ENCODE assay signal across 1 cellular context in the genomic region with DNA sequence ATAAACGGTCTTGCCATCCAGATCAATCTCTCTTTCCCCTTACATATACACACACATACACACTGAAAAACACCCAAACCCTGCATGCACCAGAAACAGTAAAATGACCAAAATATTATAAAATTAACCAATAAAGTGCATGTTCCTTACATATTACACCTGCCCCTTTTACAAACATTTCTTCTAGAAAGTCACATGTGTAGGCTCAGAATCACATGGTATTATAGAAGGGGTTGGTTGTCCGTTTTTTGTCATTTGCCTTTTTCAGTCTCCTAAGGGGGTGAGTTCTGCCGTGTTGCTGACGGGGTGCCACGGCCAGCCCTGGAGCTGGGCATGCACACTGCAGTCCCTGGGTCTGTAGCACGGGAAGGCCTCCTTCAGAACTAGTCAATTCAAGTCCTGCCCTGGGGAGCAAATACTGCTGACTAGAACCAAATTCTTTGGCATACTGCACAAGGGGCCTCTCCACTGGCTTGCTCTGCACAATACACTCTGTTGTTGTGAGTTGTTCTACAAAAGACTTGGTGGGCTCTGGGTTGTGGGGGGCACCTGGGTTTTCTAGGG.
TF ChIP-seq lines count a peak whose summit lies in the region.

No MANE protein-coding gene starts in this region.

TF ChIP-seq in HepG2, 621 proteins besides CTCF, POLR2A, EP300 and RAD21:
- TF ChIP-seq RBM22 (optimal IDR thresholded peaks at IDR 0.05; ENCODE audit: low read length), result no peak
- TF ChIP-seq, protein P1, sequence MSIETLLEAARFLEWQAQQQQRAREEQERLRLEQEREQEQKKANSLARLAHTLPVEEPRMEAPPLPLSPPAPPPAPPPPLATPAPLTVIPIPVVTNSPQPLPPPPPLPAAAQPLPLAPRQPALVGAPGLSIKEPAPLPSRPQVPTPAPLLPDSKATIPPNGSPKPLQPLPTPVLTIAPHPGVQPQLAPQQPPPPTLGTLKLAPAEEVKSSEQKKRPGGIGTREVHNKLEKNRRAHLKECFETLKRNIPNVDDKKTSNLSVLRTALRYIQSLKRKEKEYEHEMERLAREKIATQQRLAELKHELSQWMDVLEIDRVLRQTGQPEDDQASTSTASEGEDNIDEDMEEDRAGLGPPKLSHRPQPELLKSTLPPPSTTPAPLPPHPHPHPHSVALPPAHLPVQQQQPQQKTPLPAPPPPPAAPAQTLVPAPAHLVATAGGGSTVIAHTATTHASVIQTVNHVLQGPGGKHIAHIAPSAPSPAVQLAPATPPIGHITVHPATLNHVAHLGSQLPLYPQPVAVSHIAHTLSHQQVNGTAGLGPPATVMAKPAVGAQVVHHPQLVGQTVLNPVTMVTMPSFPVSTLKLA (IDR thresholded peaks at IDR 0.05), result peak; percentile 96
